ENCODE assay signal across 17 cellular contexts in the genomic region with DNA sequence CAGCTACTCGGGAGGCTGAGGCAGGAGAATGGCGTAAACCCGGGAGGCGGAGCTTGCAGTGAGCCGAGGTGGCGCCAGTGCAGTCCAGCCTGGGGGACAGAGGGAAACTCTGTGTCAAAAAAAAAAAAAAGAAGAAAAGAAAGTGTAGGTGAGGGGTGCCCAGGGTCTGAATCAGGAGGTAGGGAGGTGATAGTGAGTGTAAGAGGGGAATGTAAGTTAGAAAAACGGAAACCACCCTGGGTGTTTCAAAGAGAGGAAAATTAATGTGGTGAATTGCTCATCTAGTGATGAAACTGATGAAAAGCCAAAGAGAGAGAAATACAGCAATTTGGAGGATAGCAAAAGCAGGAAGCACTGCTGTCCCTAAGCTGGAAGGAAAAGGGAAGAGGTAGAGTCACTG.
"Had no signal": no experiment of that assay in that cellular context is flagged by ENCODE, and none has a peak within 500 bp of the region (broad histone marks: within the 10 kb centered on the region; RNA-seq: fewer than 3 reads in every experiment).

No MANE protein-coding gene starts in this region.

- ATAC-seq: body of pancreas; heart left ventricle; left colon; naive thymus-derived CD4-positive, alpha-beta T cell; SK-N-SH treated with all-trans-retinoic acid at 6 μM for 48 hours; upper lobe of right lung had no signal

- DNase-seq: activated B cell treated with CpG ODN at 0.5 μM for 24 hours; activated CD4-positive, alpha-beta memory T cell treated with anti-CD3 and anti-CD28 coated beads for 36 hours; activated CD8-positive, alpha-beta memory T cell treated with anti-CD3 and anti-CD28 coated beads, Interleukin-2, amount 50 U/mL, for 48 hours; activated gamma-delta T cell treated with Interleukin-2 at 50 U/mL for 16 hours; body of pancreas; central memory CD4-positive, alpha-beta T cell; cortex of kidney; effector CD8-positive, alpha-beta T cell; heart left ventricle; left colon; naive thymus-derived CD4-positive, alpha-beta T cell; nucleus accumbens; stimulated activated CD4-positive, alpha-beta T cell treated with anti-CD3 and anti-CD28 coated beads, Interleukin-1b, Interleukin-23, amount 100 ng/mL, for 48 hours; stimulated activated naive CD4-positive, alpha-beta T cell; testis; upper lobe of right lung had no signal

- H3K4me3 Mint-ChIP-seq: activated B cell treated with CpG ODN at 0.5 μM for 24 hours; naive thymus-derived CD4-positive, alpha-beta T cell had no signal

- H3K27ac Mint-ChIP-seq: activated B cell treated with CpG ODN at 0.5 μM for 24 hours; activated CD4-positive, alpha-beta memory T cell treated with anti-CD3 and anti-CD28 coated beads for 36 hours had no signal

- H3K9me3 Mint-ChIP-seq: activated B cell treated with CpG ODN at 0.5 μM for 24 hours; naive thymus-derived CD4-positive, alpha-beta T cell had no signal

- H3K27me3 Mint-ChIP-seq: activated B cell treated with CpG ODN at 0.5 μM for 24 hours; naive thymus-derived CD4-positive, alpha-beta T cell had no signal

- H3K36me3 Mint-ChIP-seq: activated CD4-positive, alpha-beta memory T cell treated with anti-CD3 and anti-CD28 coated beads for 36 hours; naive thymus-derived CD4-positive, alpha-beta T cell had no signal
